ENCODE assay signal across 18 cellular contexts in genomic region chr3:13037458-13038117, GRCh38. TPM values are rescaled to one million over a fixed set of nuclear protein-coding genes. Genes with fewer than 3 reads are reported as not detected.
A peak's percentile ranks its signal among the peaks of the same experiment; 100 is the strongest.
DNase-seq lines count a peak whose midpoint lies in the region; ATAC-seq, FAIRE-seq and TF ChIP-seq lines count a peak whose summit lies in the region.
"Had no signal": no experiment of that assay in that cellular context is flagged by ENCODE, and none has a peak within 500 bp of the region (broad histone marks: within the 10 kb centered on the region; RNA-seq: fewer than 3 reads in every experiment).

No MANE protein-coding gene starts in this region.

- H3K27me3 ChIP-seq in IMR-90 (ENCODE audit: control insufficient read depth, insufficient read depth, low read length) = peaks cover 64% of the 10 kb centered on the region
- no peaks in the 10 kb centered on the region for H3K27me3 ChIP-seq in bronchial epithelial cell (ENCODE audit: control insufficient read depth, insufficient read depth, low read length)
- H3K27me3 ChIP-seq in GM23338 (ENCODE audit: insufficient read depth) = no peaks in the 10 kb centered on the region

- no peak overlapping the region for H2AK5ac ChIP-seq in IMR-90 (ENCODE audit: low read depth, low read length)

- no peak overlapping the region for H2BK120ac ChIP-seq in IMR-90 (ENCODE audit: low read depth, low read length)

- H3K27ac ChIP-seq in IMR-90 (ENCODE audit: insufficient read depth, low read length) (no peak overlapping the region), GM23338 (ENCODE audit: low read depth) (no peak overlapping the region)
- H3K27ac ChIP-seq: C4-2B had no signal

- no peaks in the 10 kb centered on the region for H3K36me3 ChIP-seq in IMR-90 (ENCODE audit: control insufficient read depth, insufficient read depth, low read length)
- H3K36me3 ChIP-seq in bronchial epithelial cell (ENCODE audit: control insufficient read depth, insufficient read depth, low read length) = no peaks in the 10 kb centered on the region
- no peaks in the 10 kb centered on the region for H3K36me3 ChIP-seq in GM23338 (ENCODE audit: insufficient read depth)

- H3K79me1 ChIP-seq in IMR-90 (ENCODE audit: low read depth in 1 of 2, low read length in 2 of 2) = no peaks in the 10 kb centered on the region

- dilution Hi-C loops in IMR-90 (cut with HindIII; ENCODE audit: low sequenced_read_pairs, unreplicated experiment) = no loop called here

- no peak overlapping the region for H3K56ac ChIP-seq in IMR-90 (ENCODE audit: extremely low read depth, insufficient read depth, low read length)

- H4K5ac ChIP-seq in IMR-90 (ENCODE audit: low read depth, low read length) = no peak overlapping the region

- H2AFZ ChIP-seq in IMR-90 (replicated peaks; ENCODE audit: low read length, poor library complexity) (no peak overlapping the region), GM23338 (no peak overlapping the region)

- BruUV-seq in IMR-90 (replicated peaks; lab: Mats Ljungman, UMichigan) = no TSS peak

- H3K9ac ChIP-seq in IMR-90 (ENCODE audit: low read depth, low read length) = no peak overlapping the region

- no peak overlapping the region for H4K8ac ChIP-seq in IMR-90 (ENCODE audit: low read depth in 2 of 2, low read length in 2 of 2)

- no peaks in the 10 kb centered on the region for H3F3A ChIP-seq in GM23338 (replicated peaks; ENCODE audit: low read depth)

- no peaks in the 10 kb centered on the region for H3K9me3 Mint-ChIP-seq in activated naive CD8-positive, alpha-beta T cell treated with anti-CD3 and anti-CD28 coated beads for 36 hours
- no peaks in the 10 kb centered on the region for H3K9me3 Mint-ChIP-seq in GM23338
- H3K9me3 Mint-ChIP-seq: CD4-positive, alpha-beta T cell; H9 had no signal

- no peak for TF ChIP-seq POLR2A in IMR-90 (IDR thresholded peaks at IDR 0.05; ENCODE audit: low read depth, low read length)

- no peak overlapping the region for H4K91ac ChIP-seq in IMR-90 (ENCODE audit: insufficient read depth, low read depth, low read length)

- TF ChIP-seq RAD21 in IMR-90 (IDR thresholded peaks at IDR 0.05; ENCODE audit: low read length) = no peak

- no peaks in the 10 kb centered on the region for H3K36me3 Mint-ChIP-seq in activated naive CD8-positive, alpha-beta T cell treated with anti-CD3 and anti-CD28 coated beads for 36 hours
- H3K36me3 Mint-ChIP-seq in GM23338 (ENCODE audit: low read depth) = no peaks in the 10 kb centered on the region; the same call in 2 of the 3 replicates

- H2AK9ac ChIP-seq in IMR-90 (replicated peaks; ENCODE audit: low read depth, low read length, poor library complexity) = no peak overlapping the region

- no peak overlapping the region for H3K18ac ChIP-seq in IMR-90 (ENCODE audit: low read depth, low read length)

- H3K27ac Mint-ChIP-seq in activated naive CD8-positive, alpha-beta T cell treated with anti-CD3 and anti-CD28 coated beads for 36 hours = no peak overlapping the region
- no peak overlapping the region for H3K27ac Mint-ChIP-seq in GM23338
- H3K27ac Mint-ChIP-seq: CD4-positive, alpha-beta T cell; H9 had no signal

- H3K4me3 ChIP-seq in IMR-90 (ENCODE audit: insufficient read depth, low read depth, low read length) (no peak overlapping the region), bronchial epithelial cell (ENCODE audit: low read depth, low read length) (no peak overlapping the region), foreskin fibroblast (ENCODE audit: low read depth in 1 of 2, low read length in 2 of 2) (no peak overlapping the region), GM23338 (no peak overlapping the region)

- no peak overlapping the region for H3K23ac ChIP-seq in IMR-90 (ENCODE audit: low read depth, low read length)

- H3K9me2 ChIP-seq in GM23338 (ENCODE audit: insufficient read depth) = no peaks in the 10 kb centered on the region

- no peak for FAIRE-seq in bronchial epithelial cell (lab: Jason Lieb, UNC)
- FAIRE-seq: D721Med, GM12892, GM18507 had no signal

- ATAC-seq in IMR-90 (ENCODE audit: low read depth) (no peak), GM23338 (no peak)

- H2BK15ac ChIP-seq in IMR-90 (ENCODE audit: low read depth, low read length) = no peak overlapping the region

- CTCF ChIA-PET in IMR-90 (lab: Yijun Ruan, JAX) = no interaction called here

- POLR2A ChIA-PET in IMR-90 (lab: Charles Lee; ENCODE audit: unreplicated experiment) = no interaction called here

- TF ChIP-seq CTCF in IMR-90 (conservative IDR thresholded peaks at IDR 0.05; ENCODE audit: low read depth, low read length) (no peak), bronchial epithelial cell (IDR thresholded peaks at IDR 0.05; ENCODE audit: insufficient read depth, low read length, severe bottlenecking) (no peak), foreskin fibroblast (IDR thresholded peaks at IDR 0.05; ENCODE audit: low read depth, low read length) (no peak), GM23338 (conservative IDR thresholded peaks at IDR 0.05; ENCODE audit: low read depth in 2 of 2) (no peak)

- no peaks in the 10 kb centered on the region for H3K9me3 ChIP-seq in IMR-90 (ENCODE audit: control insufficient read depth, insufficient read depth, low read length)
- H3K9me3 ChIP-seq: Caco-2 had no signal

- H4K20me1 ChIP-seq in IMR-90 (ENCODE audit: insufficient read depth, low read length) (no peaks in the 10 kb centered on the region), GM23338 (replicated peaks; ENCODE audit: insufficient read depth) (no peaks in the 10 kb centered on the region)

- no peak overlapping the region for H3K4ac ChIP-seq in IMR-90 (ENCODE audit: low read depth, low read length)

- in situ Hi-C loops in IMR-90 (cut with MboI; ENCODE audit: low sequenced_read_pairs) = no loop called here

- H3K14ac ChIP-seq in IMR-90 (replicated peaks; ENCODE audit: low read depth, low read length) = no peak overlapping the region

- no peaks in the 10 kb centered on the region for H3K27me3 Mint-ChIP-seq in activated naive CD8-positive, alpha-beta T cell treated with anti-CD3 and anti-CD28 coated beads for 36 hours
- peaks cover 5% of the 10 kb centered on the region for H3K27me3 Mint-ChIP-seq in GM23338 (ENCODE audit: insufficient read depth, low read depth, poor library complexity)
- H3K27me3 Mint-ChIP-seq: CD4-positive, alpha-beta T cell had no signal

- H2BK20ac ChIP-seq in IMR-90 (ENCODE audit: low read depth, low read length) = no peak overlapping the region

- no CpG with 5 or more reads among the region's 8 CpGs for WGBS in IMR-90 (ENCODE audit: extremely low coverage in 2 of 2, insufficient read length in 1 of 2), 2 experiments

- peaks cover 12% of the 10 kb centered on the region for H3K4me1 Mint-ChIP-seq in activated naive CD8-positive, alpha-beta T cell treated with anti-CD3 and anti-CD28 coated beads for 36 hours
- H3K4me1 Mint-ChIP-seq in GM23338 = peaks cover 4% of the 10 kb centered on the region; the same call in 2 of the 3 replicates

- H2BK5ac ChIP-seq in IMR-90 (ENCODE audit: low read depth, low read length, poor library complexity, severe bottlenecking) = no peak overlapping the region

- no peaks in the 10 kb centered on the region for H3K9me1 ChIP-seq in IMR-90 (ENCODE audit: insufficient read depth, low read length)

- intact Hi-C loops in IMR-90 (cut with micrococcal nuclease) = no loop called here

- H3K79me2 ChIP-seq in GM23338 (replicated peaks; ENCODE audit: insufficient read depth) = no peaks in the 10 kb centered on the region

- no peak overlapping the region for H3K4me3 Mint-ChIP-seq in activated naive CD8-positive, alpha-beta T cell treated with anti-CD3 and anti-CD28 coated beads for 36 hours
- no peak overlapping the region for H3K4me3 Mint-ChIP-seq in GM23338
- H3K4me3 Mint-ChIP-seq: CD4-positive, alpha-beta T cell; H9 had no signal

- H3K4me1 ChIP-seq in IMR-90 (ENCODE audit: control insufficient read depth, insufficient read depth, low read length) = no peaks in the 10 kb centered on the region
- no peaks in the 10 kb centered on the region for H3K4me1 ChIP-seq in GM23338 (ENCODE audit: insufficient read depth)
- H3K4me1 ChIP-seq: Caco-2 had no signal

- H3K4me2 ChIP-seq in IMR-90 (ENCODE audit: low read depth, low read length) (no peak overlapping the region), GM23338 (no peak overlapping the region)

- peak; percentile 20 for DNase-seq in ELR (ENCODE audit: low read depth)
- DNase-seq in IMR-90 = peak; percentile 25
- peak; percentile 39 for DNase-seq in bronchial epithelial cell (ENCODE audit: low read depth)
- DNase-seq in foreskin fibroblast = peak; percentile 12 to 25
- DNase-seq in activated naive CD8-positive, alpha-beta T cell treated with anti-CD3 and anti-CD28 coated beads for 36 hours = no peak
- no peak for DNase-seq in stimulated activated naive CD4-positive, alpha-beta T cell (lab: John Stamatoyannopoulos, UW)
- DNase-seq in GM23338 (ENCODE audit: low spot score) = no peak
- DNase-seq: AML-193; Caco-2; CD4-positive, alpha-beta T cell; GDM1; GOT3; H9; KBM-7 had no signal

TF ChIP-seq in IMR-90, 13 proteins besides CTCF, POLR2A, EP300 and RAD21 (continues in another document):
- TF ChIP-seq ELK1 (IDR thresholded peaks at IDR 0.05; ENCODE audit: borderline replicate concordance, low read depth, low read length) = no peak

TF ChIP-seq in GM23338, 12 proteins besides CTCF, POLR2A, EP300 and RAD21:
- TF ChIP-seq ETS1 (IDR thresholded peaks at IDR 0.05) = no peak
- no peak for TF ChIP-seq NANOG (IDR thresholded peaks at IDR 0.05; ENCODE audit: borderline replicate concordance)
- TF ChIP-seq JUNB (IDR thresholded peaks at IDR 0.05; ENCODE audit: unreplicated experiment) = no peak
- TF ChIP-seq POLR2AphosphoS5 (IDR thresholded peaks at IDR 0.05; ENCODE audit: low read depth) = no peak
- TF ChIP-seq EZH2 (IDR thresholded peaks at IDR 0.05; ENCODE audit: low read depth, unreplicated experiment) = no peak

RNA-seq across cellular contexts. Expression of gene IQSEC1, which starts 35.6 kb away (rescaled TPM):
- total RNA-seq in IMR-90 (2012; rRNA removed) = 5.9 and 6.4 TPM in 2 replicates
- 11.6 and 11.9 TPM in 2 replicates for polyA plus RNA-seq in IMR-90 (2012; rRNA removed)
- 7.4 and 10.4 TPM in 2 replicates for polyA plus RNA-seq in IMR-90 (2012; cell fraction: cytosol; rRNA removed)
- 32.9 and 36.9 TPM in 2 replicates for polyA plus RNA-seq in IMR-90 (2012; cell fraction: nucleus; rRNA removed; ENCODE audit: low replicate concordance)
- total RNA-seq in bronchial epithelial cell = 5.8 and 6.6 TPM in 2 replicates
- 10 to 100 TPM; 20.1 to 22.2 TPM for total RNA-seq in activated naive CD8-positive, alpha-beta T cell treated with anti-CD3 and anti-CD28 coated beads for 36 hours
- 36.2 and 51.9 TPM in 2 replicates for total RNA-seq in GM23338 (2014; rRNA removed; shearing (Covaris generic))
- 7.7 and 8.0 TPM in 2 replicates for polyA plus RNA-seq in GM23338 (2016; fragmentation: Nextera tagmentation; extraction: Ambion mirVana)

Comparison
In these comparisons a context has a peak if more than half of its experiments do, and no peak if none do; other contexts are left out.
1. DNase-seq: peak in ELR (single experiment), IMR-90 (single experiment), bronchial epithelial cell (single experiment) and foreskin fibroblast (2 of 2); none in activated naive CD8-positive, alpha-beta T cell treated with anti-CD3 and anti-CD28 coated beads for 36 hours (single experiment), stimulated activated naive CD4-positive, alpha-beta T cell (0 of 6) and GM23338 (single experiment).